Comparison of ENCODE assay signal across 9 cellular contexts in genomic region chr1:150152772-150153461, GRCh38. TPM values are rescaled to one million over a fixed set of nuclear protein-coding genes. Genes with fewer than 3 reads are reported as not detected.
DNase-seq lines count a peak whose midpoint lies in the region; ATAC-seq and TF ChIP-seq lines count a peak whose summit lies in the region.
"Had no signal": no experiment of that assay in that cellular context is flagged by ENCODE, and none has a peak within 500 bp of the region (broad histone marks: within the 10 kb centered on the region; RNA-seq: fewer than 3 reads in every experiment).

No MANE protein-coding gene starts in this region.

- no peak for ATAC-seq in activated B cell treated with CpG ODN at 0.5 μM for 24 hours (ENCODE audit: low read depth)
- no peak for ATAC-seq in HG02852 (IDR thresholded peaks at IDR 0.05; ENCODE audit: unreplicated experiment)

- POLR2A ChIA-PET in activated B cell treated with CpG ODN at 0.5 μM for 24 hours (lab: Charles Lee): interaction anchor here (0.7 to 6.3 kb wide), 4 partner anchors 9 to 309 kb away, joined by 3 to 388 read pairs (median 5); partner anchors contain the start of gene CA14

- DNase-seq in activated B cell treated with CpG ODN at 0.5 μM for 24 hours (no peak), glutamatergic neuron (peak; percentile 37), BE2C (no peak), NCI-H146 treated with DMSO at 0.1 percent for 48 hours (lab: John Stamatoyannopoulos, UW; ENCODE audit: unreplicated experiment) (no peak), NCI-H146 (lab: John Stamatoyannopoulos, UW) (no peak)
- DNase-seq: stimulated activated naive CD4-positive, alpha-beta T cell had no signal

- H3K36me3 ChIP-seq in BE2C: peaks cover 66% of the 10 kb centered on the region

- H3K27ac ChIP-seq in skin epidermis: peak overlapping the region in 14 of 21 experiments; percentile 17 to 97 (median 66)

- H3K36me3 Mint-ChIP-seq in activated B cell treated with CpG ODN at 0.5 μM for 24 hours (ENCODE audit: low read depth) (peaks cover 75% of the 10 kb centered on the region), glutamatergic neuron (ENCODE audit: unreplicated experiment) (peaks cover 17% of the 10 kb centered on the region)

- H3K4me1 Mint-ChIP-seq in activated B cell treated with CpG ODN at 0.5 μM for 24 hours (peaks cover 82% of the 10 kb centered on the region), glutamatergic neuron (ENCODE audit: low read depth, unreplicated experiment) (peaks cover 22% of the 10 kb centered on the region)

- no peaks in the 10 kb centered on the region for H3K27me3 ChIP-seq in BE2C

- H3K9me3 Mint-ChIP-seq in activated B cell treated with CpG ODN at 0.5 μM for 24 hours (no peaks in the 10 kb centered on the region), glutamatergic neuron (ENCODE audit: unreplicated experiment) (peaks cover 26% of the 10 kb centered on the region)

- H3K9me3 ChIP-seq in BE2C: no peaks in the 10 kb centered on the region

- peaks cover 12% of the 10 kb centered on the region for H3K4me1 ChIP-seq in BE2C

- no peak for TF ChIP-seq CTCF in activated B cell treated with CpG ODN at 0.5 μM for 24 hours (IDR thresholded peaks at IDR 0.05)
- TF ChIP-seq CTCF in glutamatergic neuron (IDR thresholded peaks at IDR 0.05; ENCODE audit: partially characterized antibody, unreplicated experiment): no peak
- no peak for TF ChIP-seq CTCF in BE2C (IDR thresholded peaks at IDR 0.05; ENCODE audit: low read depth, low read length)

- intact Hi-C loops in activated B cell treated with CpG ODN at 0.5 μM for 24 hours (cut with micrococcal nuclease): no loop called here

- H3K27me3 Mint-ChIP-seq in activated B cell treated with CpG ODN at 0.5 μM for 24 hours (no peaks in the 10 kb centered on the region), glutamatergic neuron (ENCODE audit: unreplicated experiment) (peaks cover 13% of the 10 kb centered on the region)

- peak overlapping the region; percentile 80 for H3K27ac Mint-ChIP-seq in activated B cell treated with CpG ODN at 0.5 μM for 24 hours
- peak overlapping the region; percentile 88 for H3K27ac Mint-ChIP-seq in glutamatergic neuron (ENCODE audit: unreplicated experiment)

- H3K4me3 Mint-ChIP-seq in activated B cell treated with CpG ODN at 0.5 μM for 24 hours (peak overlapping the region; percentile 64), glutamatergic neuron (ENCODE audit: unreplicated experiment) (peak overlapping the region; percentile 88)

- CTCF ChIA-PET in activated B cell treated with CpG ODN at 0.5 μM for 24 hours (lab: Charles Lee): interaction anchor here (0.7 to 0.9 kb wide), 2 partner anchors 9 to 35 kb away, joined by 3 to 4 read pairs; no protein-coding TSS in a partner anchor

- peak overlapping the region; percentile 16; the same call in 1 of the 2 replicates for H3K4me3 ChIP-seq in GM08714 (ENCODE audit: low read length)
- H3K4me3 ChIP-seq in skin epidermis: peak overlapping the region in 2 of 7 experiments; percentile 72 to 75
- no peak overlapping the region for H3K4me3 ChIP-seq in BE2C (ENCODE audit: low read depth, low read length)

RNA-seq across cellular contexts. Expression of gene PLEKHO1, which starts 3.2 kb away (rescaled TPM):
- total RNA-seq in activated B cell treated with CpG ODN at 0.5 μM for 24 hours (195 and 208 TPM in 2 replicates), glutamatergic neuron (ENCODE audit: unreplicated experiment) (142 TPM)
- polyA plus RNA-seq in BE2C (2012; ENCODE audit: insufficient read depth, insufficient read length, low read depth): 44.5 TPM
